ENCODE assay signal across 1 cellular context in the genomic region with DNA sequence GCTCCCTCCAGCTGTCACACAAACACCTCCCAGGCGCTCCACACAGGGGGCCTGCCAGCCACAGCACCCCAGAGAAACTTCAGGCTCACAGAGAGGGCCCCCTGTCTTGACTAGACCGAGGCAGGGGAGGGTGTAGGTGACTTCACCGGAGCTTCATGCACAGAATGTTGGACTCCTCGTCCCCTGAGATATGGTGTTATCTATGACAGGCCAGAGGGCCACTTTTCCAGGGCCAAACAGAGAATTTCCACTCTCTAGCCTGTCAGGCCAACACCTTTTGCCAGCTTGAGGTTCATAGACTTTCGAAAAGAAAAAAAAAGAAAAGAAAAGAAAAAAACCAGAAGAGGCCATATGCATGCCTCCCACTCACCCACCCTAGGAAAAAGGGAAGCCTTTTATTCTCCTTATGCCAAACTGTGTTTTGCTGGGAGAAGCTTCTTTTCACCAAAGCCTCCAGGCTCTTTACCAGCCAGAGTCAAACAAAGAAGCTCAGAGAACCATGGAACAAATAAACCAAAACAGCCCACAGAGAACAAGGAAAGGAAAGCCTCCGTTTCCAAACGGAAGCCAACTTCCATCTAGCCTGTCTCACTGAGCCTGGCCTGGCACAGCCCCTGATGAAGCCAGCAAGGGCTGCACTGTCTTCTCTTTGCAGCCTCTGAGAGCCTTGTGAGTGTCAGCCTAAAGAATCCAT.
TF ChIP-seq lines count a peak whose summit lies in the region.

No MANE protein-coding gene starts in this region.

TF ChIP-seq in K562, 482 proteins besides CTCF, POLR2A, EP300 and RAD21 (continued from another document and continues in another):
- TF ChIP-seq, protein P1, sequence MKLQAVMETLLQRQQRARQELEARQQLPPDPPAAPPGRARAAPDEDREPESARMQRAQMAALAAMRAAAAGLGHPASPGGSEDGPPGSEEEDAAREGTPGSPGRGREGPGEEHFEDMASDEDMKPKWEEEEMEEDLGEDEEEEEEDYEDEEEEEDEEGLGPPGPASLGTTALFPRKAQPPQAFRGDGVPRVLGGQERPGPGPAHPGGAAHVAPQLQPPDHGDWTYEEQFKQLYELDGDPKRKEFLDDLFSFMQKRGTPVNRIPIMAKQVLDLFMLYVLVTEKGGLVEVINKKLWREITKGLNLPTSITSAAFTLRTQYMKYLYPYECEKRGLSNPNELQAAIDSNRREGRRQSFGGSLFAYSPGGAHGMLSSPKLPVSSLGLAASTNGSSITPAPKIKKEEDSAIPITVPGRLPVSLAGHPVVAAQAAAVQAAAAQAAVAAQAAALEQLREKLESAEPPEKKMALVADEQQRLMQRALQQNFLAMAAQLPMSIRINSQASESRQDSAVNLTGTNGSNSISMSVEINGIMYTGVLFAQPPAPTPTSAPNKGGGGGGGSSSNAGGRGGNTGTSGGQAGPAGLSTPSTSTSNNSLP (IDR thresholded peaks at IDR 0.05; ENCODE audit: borderline replicate concordance, low read depth, low read length) = peak; percentile 20; the same call in 1 of the 2 replicates
- TF ChIP-seq ZNF583 (CRISPR knock-in tag; IDR thresholded peaks at IDR 0.05) (no peak), CBX3 (IDR thresholded peaks at IDR 0.05; ENCODE audit: borderline replicate concordance in 1 of 2, low read length in 2 of 2) (peak in 1 of 2 experiments; percentile 64; a peak in 1 of 3 replicates), HDAC2 (IDR thresholded peaks at IDR 0.05) (0 out of 2 replicates have a peak, but pooled peaks have one; percentile 37), CBFA2T3 (IDR thresholded peaks at IDR 0.05) (peak; percentile 91), ZNF184 (CRISPR knock-in tag; IDR thresholded peaks at IDR 0.05) (no peak), CBFB (CRISPR knock-in tag; IDR thresholded peaks at IDR 0.05) (no peak), FIP1L1 (IDR thresholded peaks at IDR 0.05; ENCODE audit: low read depth, low read length, poor library complexity, severe bottlenecking) (no peak), ZFP1 (CRISPR knock-in tag; IDR thresholded peaks at IDR 0.05) (no peak), POLR3A (IDR thresholded peaks at IDR 0.05; ENCODE audit: borderline replicate concordance, extremely low read depth, insufficient read depth, insufficient read length) (no peak), ZNF23 (CRISPR knock-in tag; IDR thresholded peaks at IDR 0.05) (no peak), FOS (IDR thresholded peaks at IDR 0.05; ENCODE audit: extremely low read depth, insufficient read length) (no peak), DMBX1 (CRISPR knock-in tag; IDR thresholded peaks at IDR 0.05; ENCODE audit: borderline replicate concordance) (peak; percentile 47; the same call in 1 of the 2 replicates), CC2D1A (IDR thresholded peaks at IDR 0.05) (peak; percentile 38; the same call in 1 of the 2 replicates), TEAD4 (IDR thresholded peaks at IDR 0.05; ENCODE audit: low read length) (peak; percentile 82), TEAD4 (CRISPR knock-in tag; IDR thresholded peaks at IDR 0.05; ENCODE audit: borderline replicate concordance) (no peak), STAT5A (IDR thresholded peaks at IDR 0.05; ENCODE audit: borderline replicate concordance, low read length) (peak; percentile 48; the same call in 1 of the 2 replicates), CREB1 (IDR thresholded peaks at IDR 0.05) (0 out of 2 replicates have a peak, but pooled peaks have one; percentile 19), CREB1 (CRISPR knock-in tag; IDR thresholded peaks at IDR 0.05) (no peak), DPF2 (IDR thresholded peaks at IDR 0.05) (peak; percentile 91), JUND (IDR thresholded peaks at IDR 0.05; ENCODE audit: borderline replicate concordance, low read depth, low read length) (peak; percentile 81), JUND (tag; IDR thresholded peaks at IDR 0.05; ENCODE audit: borderline replicate concordance, low read depth, low read length) (peak; percentile 65; the same call in 1 of the 3 replicates), SMAD1 (IDR thresholded peaks at IDR 0.05; ENCODE audit: low read depth, low read length, partially characterized antibody) (peak; percentile 64), FOXM1 (IDR thresholded peaks at IDR 0.05; ENCODE audit: low read depth) (0 out of 2 replicates have a peak, but pooled peaks have one; percentile 41), FOXM1 (CRISPR knock-in tag; IDR thresholded peaks at IDR 0.05; ENCODE audit: low read depth) (no peak), NFATC3 (IDR thresholded peaks at IDR 0.05) (no peak), KDM1A (IDR thresholded peaks at IDR 0.05) (no peak), SMAD4 (CRISPR knock-in tag; conservative IDR thresholded peaks at IDR 0.05) (peak; percentile 57), GATAD2A (IDR thresholded peaks at IDR 0.05) (peak; percentile 39; the same call in 1 of the 2 replicates), RBM34 (IDR thresholded peaks at IDR 0.05; ENCODE audit: borderline replicate concordance, insufficient read depth, low read length) (no peak), SPI1 (IDR thresholded peaks at IDR 0.05; ENCODE audit: borderline replicate concordance, low read depth, low read length) (peak; percentile 53; the same call in 1 of the 2 replicates)
- TF ChIP-seq, protein P2, sequence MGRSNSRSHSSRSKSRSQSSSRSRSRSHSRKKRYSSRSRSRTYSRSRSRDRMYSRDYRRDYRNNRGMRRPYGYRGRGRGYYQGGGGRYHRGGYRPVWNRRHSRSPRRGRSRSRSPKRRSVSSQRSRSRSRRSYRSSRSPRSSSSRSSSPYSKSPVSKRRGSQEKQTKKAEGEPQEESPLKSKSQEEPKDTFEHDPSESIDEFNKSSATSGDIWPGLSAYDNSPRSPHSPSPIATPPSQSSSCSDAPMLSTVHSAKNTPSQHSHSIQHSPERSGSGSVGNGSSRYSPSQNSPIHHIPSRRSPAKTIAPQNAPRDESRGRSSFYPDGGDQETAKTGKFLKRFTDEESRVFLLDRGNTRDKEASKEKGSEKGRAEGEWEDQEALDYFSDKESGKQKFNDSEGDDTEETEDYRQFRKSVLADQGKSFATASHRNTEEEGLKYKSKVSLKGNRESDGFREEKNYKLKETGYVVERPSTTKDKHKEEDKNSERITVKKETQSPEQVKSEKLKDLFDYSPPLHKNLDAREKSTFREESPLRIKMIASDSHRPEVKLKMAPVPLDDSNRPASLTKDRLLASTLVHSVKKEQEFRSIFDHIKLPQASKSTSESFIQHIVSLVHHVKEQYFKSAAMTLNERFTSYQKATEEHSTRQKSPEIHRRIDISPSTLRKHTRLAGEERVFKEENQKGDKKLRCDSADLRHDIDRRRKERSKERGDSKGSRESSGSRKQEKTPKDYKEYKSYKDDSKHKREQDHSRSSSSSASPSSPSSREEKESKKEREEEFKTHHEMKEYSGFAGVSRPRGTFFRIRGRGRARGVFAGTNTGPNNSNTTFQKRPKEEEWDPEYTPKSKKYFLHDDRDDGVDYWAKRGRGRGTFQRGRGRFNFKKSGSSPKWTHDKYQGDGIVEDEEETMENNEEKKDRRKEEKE (IDR thresholded peaks at IDR 0.05; ENCODE audit: borderline replicate concordance in 1 of 2, control insufficient read depth in 1 of 2, low read depth in 2 of 2, low read length in 1 of 2) = no peak
- TF ChIP-seq, protein P3, sequence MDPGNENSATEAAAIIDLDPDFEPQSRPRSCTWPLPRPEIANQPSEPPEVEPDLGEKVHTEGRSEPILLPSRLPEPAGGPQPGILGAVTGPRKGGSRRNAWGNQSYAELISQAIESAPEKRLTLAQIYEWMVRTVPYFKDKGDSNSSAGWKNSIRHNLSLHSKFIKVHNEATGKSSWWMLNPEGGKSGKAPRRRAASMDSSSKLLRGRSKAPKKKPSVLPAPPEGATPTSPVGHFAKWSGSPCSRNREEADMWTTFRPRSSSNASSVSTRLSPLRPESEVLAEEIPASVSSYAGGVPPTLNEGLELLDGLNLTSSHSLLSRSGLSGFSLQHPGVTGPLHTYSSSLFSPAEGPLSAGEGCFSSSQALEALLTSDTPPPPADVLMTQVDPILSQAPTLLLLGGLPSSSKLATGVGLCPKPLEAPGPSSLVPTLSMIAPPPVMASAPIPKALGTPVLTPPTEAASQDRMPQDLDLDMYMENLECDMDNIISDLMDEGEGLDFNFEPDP (CRISPR knock-in tag; IDR thresholded peaks at IDR 0.05) = no peak
- TF ChIP-seq, protein P4, sequence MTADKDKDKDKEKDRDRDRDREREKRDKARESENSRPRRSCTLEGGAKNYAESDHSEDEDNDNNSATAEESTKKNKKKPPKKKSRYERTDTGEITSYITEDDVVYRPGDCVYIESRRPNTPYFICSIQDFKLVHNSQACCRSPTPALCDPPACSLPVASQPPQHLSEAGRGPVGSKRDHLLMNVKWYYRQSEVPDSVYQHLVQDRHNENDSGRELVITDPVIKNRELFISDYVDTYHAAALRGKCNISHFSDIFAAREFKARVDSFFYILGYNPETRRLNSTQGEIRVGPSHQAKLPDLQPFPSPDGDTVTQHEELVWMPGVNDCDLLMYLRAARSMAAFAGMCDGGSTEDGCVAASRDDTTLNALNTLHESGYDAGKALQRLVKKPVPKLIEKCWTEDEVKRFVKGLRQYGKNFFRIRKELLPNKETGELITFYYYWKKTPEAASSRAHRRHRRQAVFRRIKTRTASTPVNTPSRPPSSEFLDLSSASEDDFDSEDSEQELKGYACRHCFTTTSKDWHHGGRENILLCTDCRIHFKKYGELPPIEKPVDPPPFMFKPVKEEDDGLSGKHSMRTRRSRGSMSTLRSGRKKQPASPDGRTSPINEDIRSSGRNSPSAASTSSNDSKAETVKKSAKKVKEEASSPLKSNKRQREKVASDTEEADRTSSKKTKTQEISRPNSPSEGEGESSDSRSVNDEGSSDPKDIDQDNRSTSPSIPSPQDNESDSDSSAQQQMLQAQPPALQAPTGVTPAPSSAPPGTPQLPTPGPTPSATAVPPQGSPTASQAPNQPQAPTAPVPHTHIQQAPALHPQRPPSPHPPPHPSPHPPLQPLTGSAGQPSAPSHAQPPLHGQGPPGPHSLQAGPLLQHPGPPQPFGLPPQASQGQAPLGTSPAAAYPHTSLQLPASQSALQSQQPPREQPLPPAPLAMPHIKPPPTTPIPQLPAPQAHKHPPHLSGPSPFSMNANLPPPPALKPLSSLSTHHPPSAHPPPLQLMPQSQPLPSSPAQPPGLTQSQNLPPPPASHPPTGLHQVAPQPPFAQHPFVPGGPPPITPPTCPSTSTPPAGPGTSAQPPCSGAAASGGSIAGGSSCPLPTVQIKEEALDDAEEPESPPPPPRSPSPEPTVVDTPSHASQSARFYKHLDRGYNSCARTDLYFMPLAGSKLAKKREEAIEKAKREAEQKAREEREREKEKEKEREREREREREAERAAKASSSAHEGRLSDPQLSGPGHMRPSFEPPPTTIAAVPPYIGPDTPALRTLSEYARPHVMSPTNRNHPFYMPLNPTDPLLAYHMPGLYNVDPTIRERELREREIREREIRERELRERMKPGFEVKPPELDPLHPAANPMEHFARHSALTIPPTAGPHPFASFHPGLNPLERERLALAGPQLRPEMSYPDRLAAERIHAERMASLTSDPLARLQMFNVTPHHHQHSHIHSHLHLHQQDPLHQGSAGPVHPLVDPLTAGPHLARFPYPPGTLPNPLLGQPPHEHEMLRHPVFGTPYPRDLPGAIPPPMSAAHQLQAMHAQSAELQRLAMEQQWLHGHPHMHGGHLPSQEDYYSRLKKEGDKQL (CRISPR knock-in tag; IDR thresholded peaks at IDR 0.05; ENCODE audit: borderline replicate concordance) = no peak
- TF ChIP-seq, protein P5, sequence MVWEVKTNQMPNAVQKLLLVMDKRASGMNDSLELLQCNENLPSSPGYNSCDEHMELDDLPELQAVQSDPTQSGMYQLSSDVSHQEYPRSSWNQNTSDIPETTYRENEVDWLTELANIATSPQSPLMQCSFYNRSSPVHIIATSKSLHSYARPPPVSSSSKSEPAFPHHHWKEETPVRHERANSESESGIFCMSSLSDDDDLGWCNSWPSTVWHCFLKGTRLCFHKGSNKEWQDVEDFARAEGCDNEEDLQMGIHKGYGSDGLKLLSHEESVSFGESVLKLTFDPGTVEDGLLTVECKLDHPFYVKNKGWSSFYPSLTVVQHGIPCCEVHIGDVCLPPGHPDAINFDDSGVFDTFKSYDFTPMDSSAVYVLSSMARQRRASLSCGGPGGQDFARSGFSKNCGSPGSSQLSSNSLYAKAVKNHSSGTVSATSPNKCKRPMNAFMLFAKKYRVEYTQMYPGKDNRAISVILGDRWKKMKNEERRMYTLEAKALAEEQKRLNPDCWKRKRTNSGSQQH (CRISPR knock-in tag; IDR thresholded peaks at IDR 0.05) = no peak
- TF ChIP-seq, protein P6, sequence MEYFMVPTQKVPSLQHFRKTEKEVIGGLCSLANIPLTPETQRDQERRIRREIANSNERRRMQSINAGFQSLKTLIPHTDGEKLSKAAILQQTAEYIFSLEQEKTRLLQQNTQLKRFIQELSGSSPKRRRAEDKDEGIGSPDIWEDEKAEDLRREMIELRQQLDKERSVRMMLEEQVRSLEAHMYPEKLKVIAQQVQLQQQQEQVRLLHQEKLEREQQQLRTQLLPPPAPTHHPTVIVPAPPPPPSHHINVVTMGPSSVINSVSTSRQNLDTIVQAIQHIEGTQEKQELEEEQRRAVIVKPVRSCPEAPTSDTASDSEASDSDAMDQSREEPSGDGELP (CRISPR knock-in tag; IDR thresholded peaks at IDR 0.05; ENCODE audit: borderline replicate concordance) = 0 out of 2 replicates have a peak, but pooled peaks have one; percentile 11
- TF ChIP-seq, protein P7, sequence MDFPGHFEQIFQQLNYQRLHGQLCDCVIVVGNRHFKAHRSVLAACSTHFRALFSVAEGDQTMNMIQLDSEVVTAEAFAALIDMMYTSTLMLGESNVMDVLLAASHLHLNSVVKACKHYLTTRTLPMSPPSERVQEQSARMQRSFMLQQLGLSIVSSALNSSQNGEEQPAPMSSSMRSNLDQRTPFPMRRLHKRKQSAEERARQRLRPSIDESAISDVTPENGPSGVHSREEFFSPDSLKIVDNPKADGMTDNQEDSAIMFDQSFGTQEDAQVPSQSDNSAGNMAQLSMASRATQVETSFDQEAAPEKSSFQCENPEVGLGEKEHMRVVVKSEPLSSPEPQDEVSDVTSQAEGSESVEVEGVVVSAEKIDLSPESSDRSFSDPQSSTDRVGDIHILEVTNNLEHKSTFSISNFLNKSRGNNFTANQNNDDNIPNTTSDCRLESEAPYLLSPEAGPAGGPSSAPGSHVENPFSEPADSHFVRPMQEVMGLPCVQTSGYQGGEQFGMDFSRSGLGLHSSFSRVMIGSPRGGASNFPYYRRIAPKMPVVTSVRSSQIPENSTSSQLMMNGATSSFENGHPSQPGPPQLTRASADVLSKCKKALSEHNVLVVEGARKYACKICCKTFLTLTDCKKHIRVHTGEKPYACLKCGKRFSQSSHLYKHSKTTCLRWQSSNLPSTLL (IDR thresholded peaks at IDR 0.05) = no peak
- TF ChIP-seq, protein P8, sequence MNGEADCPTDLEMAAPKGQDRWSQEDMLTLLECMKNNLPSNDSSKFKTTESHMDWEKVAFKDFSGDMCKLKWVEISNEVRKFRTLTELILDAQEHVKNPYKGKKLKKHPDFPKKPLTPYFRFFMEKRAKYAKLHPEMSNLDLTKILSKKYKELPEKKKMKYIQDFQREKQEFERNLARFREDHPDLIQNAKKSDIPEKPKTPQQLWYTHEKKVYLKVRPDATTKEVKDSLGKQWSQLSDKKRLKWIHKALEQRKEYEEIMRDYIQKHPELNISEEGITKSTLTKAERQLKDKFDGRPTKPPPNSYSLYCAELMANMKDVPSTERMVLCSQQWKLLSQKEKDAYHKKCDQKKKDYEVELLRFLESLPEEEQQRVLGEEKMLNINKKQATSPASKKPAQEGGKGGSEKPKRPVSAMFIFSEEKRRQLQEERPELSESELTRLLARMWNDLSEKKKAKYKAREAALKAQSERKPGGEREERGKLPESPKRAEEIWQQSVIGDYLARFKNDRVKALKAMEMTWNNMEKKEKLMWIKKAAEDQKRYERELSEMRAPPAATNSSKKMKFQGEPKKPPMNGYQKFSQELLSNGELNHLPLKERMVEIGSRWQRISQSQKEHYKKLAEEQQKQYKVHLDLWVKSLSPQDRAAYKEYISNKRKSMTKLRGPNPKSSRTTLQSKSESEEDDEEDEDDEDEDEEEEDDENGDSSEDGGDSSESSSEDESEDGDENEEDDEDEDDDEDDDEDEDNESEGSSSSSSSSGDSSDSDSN (IDR thresholded peaks at IDR 0.05; ENCODE audit: borderline replicate concordance in 1 of 2, low read depth in 2 of 2, low read length in 2 of 2) = peak in 1 of 2 experiments; percentile 84; a peak in 2 of 4 replicates
